In the genomic region with DNA sequence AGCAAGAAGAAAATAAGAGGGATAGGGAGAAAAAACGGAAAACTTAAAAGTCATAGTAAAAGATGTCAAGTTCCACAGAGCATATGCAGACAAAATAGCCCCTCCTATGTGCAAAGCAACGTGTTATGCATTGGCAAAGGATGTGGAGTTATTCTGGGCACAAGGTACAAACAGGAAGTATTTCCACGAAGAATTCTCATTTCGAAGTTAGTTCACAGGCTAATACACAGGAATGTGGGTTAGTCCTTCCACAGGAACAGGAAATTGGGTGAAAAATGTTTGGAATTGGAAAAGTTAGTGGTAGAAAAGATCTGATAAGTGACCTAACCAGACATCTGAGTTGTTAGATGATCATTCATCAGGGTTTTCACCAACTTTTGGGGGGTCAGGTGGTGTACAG, we compare ENCODE assay signal across 25 cellular contexts.
DNase-seq lines count a peak whose midpoint lies in the region; ATAC-seq, FAIRE-seq and TF ChIP-seq lines count a peak whose summit lies in the region.
"Had no signal": no experiment of that assay in that cellular context is flagged by ENCODE, and none has a peak within 500 bp of the region (broad histone marks: within the 10 kb centered on the region; RNA-seq: fewer than 3 reads in every experiment).

No MANE protein-coding gene starts in this region.

- H3K4me1 Mint-ChIP-seq in endothelial cell (ENCODE audit: unreplicated experiment), result peaks cover 41% of the 10 kb centered on the region
- H3K4me1 Mint-ChIP-seq in CD14-positive monocyte, result no peaks in the 10 kb centered on the region

- H3K9me3 Mint-ChIP-seq in endothelial cell (ENCODE audit: unreplicated experiment), result no peaks in the 10 kb centered on the region
- peaks cover 0 to 3% (median 0%) of the 10 kb centered on the region in 7 donors for H3K9me3 Mint-ChIP-seq in CD14-positive monocyte

- H3K4me3 ChIP-seq in spleen, result no peak overlapping the region
- H3K4me3 ChIP-seq: stomach, upper lobe of left lung had no signal

- H3K4me3 Mint-ChIP-seq in endothelial cell (ENCODE audit: unreplicated experiment), result peak overlapping the region; percentile 23
- H3K4me3 Mint-ChIP-seq in CD14-positive monocyte, result no peak overlapping the region

- 38 to 58% (median 49%) methylated on average over 4 of the region's 4 CpGs for WGBS in spleen, 5 donors

- ATAC-seq in GM19455 (IDR thresholded peaks at IDR 0.05; ENCODE audit: unreplicated experiment), result no peak
- ATAC-seq: sciatic nerve had no signal

- peak; percentile 9 for FAIRE-seq in GM12892 (lab: Jason Lieb, UNC)

- no peaks in the 10 kb centered on the region for H3K27me3 ChIP-seq in spleen (replicated peaks in 1 of 7)
- H3K27me3 ChIP-seq: stomach, upper lobe of left lung had no signal

- H3K9me3 ChIP-seq in spleen, result no peaks in the 10 kb centered on the region
- H3K9me3 ChIP-seq: stomach, upper lobe of left lung had no signal

- no peak for TF ChIP-seq POLR2A in GM12892 (IDR thresholded peaks at IDR 0.05; ENCODE audit: low read depth, low read length)
- TF ChIP-seq POLR2A in spleen (IDR thresholded peaks at IDR 0.05), result no peak

- DNase-seq in A172 (ENCODE audit: low spot score) (peak; percentile 15), GM12892 (ENCODE audit: insufficient read length) (no peak), endothelial cell (ENCODE audit: low spot score) (no peak), spleen (no peak), GM10266 (ENCODE audit: extremely low spot score) (no peak), retina (no peak), CD14-positive monocyte (ENCODE audit: low spot score) (no peak)
- DNase-seq: activated CD4-positive, alpha-beta T cell treated with anti-CD3 and anti-CD28 coated beads, Interleukin-2, amount 50 U/mL, for 4 hours; activated CD4-positive, CD25-positive, alpha-beta regulatory T cell; activated CD8-positive, alpha-beta memory T cell treated with anti-CD3 and anti-CD28 coated beads, Interleukin-2, amount 50 U/mL, for 4 hours; activated naive CD4-positive, alpha-beta T cell treated with anti-CD3 and anti-CD28 coated beads, Interleukin-2, amount 50 U/mL, for 16 hours; anterior cingulate cortex; C1 segment of cervical spinal cord; central memory CD4-positive, alpha-beta T cell; foreskin fibroblast; NCI-H1092; NCI-H2029; SHP77; stimulated activated CD4-positive, alpha-beta T cell treated with anti-CD3 and anti-CD28 coated beads, Interleukin-15, amount 100 ng/mL, for 24 hours; stomach; upper lobe of left lung had no signal

- H3K27ac Mint-ChIP-seq in endothelial cell (ENCODE audit: unreplicated experiment), result peak overlapping the region; percentile 59
- H3K27ac Mint-ChIP-seq in CD14-positive monocyte, result no peak overlapping the region

- H3K27me3 Mint-ChIP-seq in endothelial cell (ENCODE audit: unreplicated experiment), result peaks cover 2% of the 10 kb centered on the region
- peaks cover 0 to 2% (median 0%) of the 10 kb centered on the region in 3 donors for H3K27me3 Mint-ChIP-seq in CD14-positive monocyte (ENCODE audit: low read depth in 3 of 3)

- TF ChIP-seq CTCF in endothelial cell (IDR thresholded peaks at IDR 0.05; ENCODE audit: unreplicated experiment) (no peak), spleen (IDR thresholded peaks at IDR 0.05 in 8 of 11, conservative IDR thresholded peaks at IDR 0.05 in 3 of 11) (no peak), GM10266 (IDR thresholded peaks at IDR 0.05; ENCODE audit: control insufficient read depth, insufficient read depth, low read depth, missing control alignments) (no peak), CD14-positive monocyte (IDR thresholded peaks at IDR 0.05) (no peak)

- peak overlapping the region in 5 of 8 donors; percentile 31 to 83 (median 73) for H3K27ac ChIP-seq in spleen
- H3K27ac ChIP-seq: epithelial cell of prostate, parathyroid adenoma, upper lobe of left lung had no signal

- peaks cover 0 to 83% (median 41%) of the 10 kb centered on the region in 6 donors for H3K4me1 ChIP-seq in spleen
- H3K4me1 ChIP-seq: parathyroid adenoma had no signal

- H3K36me3 Mint-ChIP-seq in endothelial cell (ENCODE audit: low read depth, unreplicated experiment), result no peaks in the 10 kb centered on the region
- no peaks in the 10 kb centered on the region for H3K36me3 Mint-ChIP-seq in CD14-positive monocyte

- no peaks in the 10 kb centered on the region for H3K36me3 ChIP-seq in spleen
- H3K36me3 ChIP-seq: stomach, upper lobe of left lung had no signal

- intact Hi-C loops in spleen (cut with DNase I; ENCODE audit: low total_unique reads), result no loop called here
- intact Hi-C loops in CD14-positive monocyte (cut with micrococcal nuclease), result no loop called here
